Comparison of ENCODE assay signal across 1 cellular context in the genomic region with DNA sequence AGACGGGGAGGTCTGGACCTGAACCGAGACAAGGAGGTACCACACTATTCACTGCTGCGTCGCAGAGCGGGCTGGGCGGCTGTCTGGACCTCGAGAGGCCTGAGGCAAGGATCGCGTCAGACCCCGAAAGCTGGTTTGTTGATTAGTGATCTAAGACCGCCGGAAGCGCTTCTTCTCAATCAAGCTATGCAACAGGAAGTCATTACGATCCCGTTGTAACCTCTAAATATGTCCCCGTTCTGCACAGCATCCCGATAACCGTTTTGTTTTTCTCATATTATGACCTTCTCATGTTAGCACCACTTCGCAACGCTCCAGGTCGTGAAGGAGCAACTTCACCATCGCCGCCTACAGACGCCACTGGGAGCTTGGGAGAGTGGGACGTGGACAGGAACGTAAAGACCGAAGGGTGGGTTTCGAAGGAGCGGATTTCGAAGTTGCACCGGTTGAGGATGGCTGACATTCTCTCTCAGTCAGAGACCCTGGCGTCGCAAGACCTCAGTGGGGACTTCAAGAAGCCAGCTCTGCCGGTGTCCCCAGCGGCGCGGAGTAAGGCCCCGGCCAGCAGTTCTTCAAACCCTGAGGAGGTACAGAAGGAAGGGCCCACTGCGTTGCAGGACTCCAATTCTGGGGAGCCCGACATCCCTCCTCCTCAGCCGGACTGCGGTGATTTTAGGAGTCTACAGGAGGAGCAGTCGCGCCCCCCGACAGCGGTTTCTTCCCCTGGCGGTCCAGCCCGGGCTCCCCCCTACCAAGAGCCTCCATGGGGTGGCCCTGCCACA.
TF ChIP-seq lines count a peak whose summit lies in the region.

A gene with protein sequence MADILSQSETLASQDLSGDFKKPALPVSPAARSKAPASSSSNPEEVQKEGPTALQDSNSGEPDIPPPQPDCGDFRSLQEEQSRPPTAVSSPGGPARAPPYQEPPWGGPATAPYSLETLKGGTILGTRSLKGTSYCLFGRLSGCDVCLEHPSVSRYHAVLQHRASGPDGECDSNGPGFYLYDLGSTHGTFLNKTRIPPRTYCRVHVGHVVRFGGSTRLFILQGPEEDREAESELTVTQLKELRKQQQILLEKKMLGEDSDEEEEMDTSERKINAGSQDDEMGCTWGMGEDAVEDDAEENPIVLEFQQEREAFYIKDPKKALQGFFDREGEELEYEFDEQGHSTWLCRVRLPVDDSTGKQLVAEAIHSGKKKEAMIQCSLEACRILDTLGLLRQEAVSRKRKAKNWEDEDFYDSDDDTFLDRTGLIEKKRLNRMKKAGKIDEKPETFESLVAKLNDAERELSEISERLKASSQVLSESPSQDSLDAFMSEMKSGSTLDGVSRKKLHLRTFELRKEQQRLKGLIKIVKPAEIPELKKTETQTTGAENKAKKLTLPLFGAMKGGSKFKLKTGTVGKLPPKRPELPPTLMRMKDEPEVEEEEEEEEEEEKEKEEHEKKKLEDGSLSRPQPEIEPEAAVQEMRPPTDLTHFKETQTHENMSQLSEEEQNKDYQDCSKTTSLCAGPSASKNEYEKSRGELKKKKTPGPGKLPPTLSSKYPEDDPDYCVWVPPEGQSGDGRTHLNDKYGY (plus strand): TSS at position 427 of the 782 bp plus-strand sequence. CDS start 26 bp downstream, at position 453.
SUPT7L (minus strand) TSS at position 152 of the 782 bp plus-strand sequence. CDS start 1,422 bp downstream, outside the sequence.

TF ChIP-seq in GM23338, 12 proteins besides CTCF, POLR2A, EP300 and RAD21 (continued from another document):
- TF ChIP-seq ZNF462 (CRISPR knock-in tag; IDR thresholded peaks at IDR 0.05): no peak
- TF ChIP-seq POLR2AphosphoS5 (IDR thresholded peaks at IDR 0.05; ENCODE audit: low read depth): peak; percentile 67
- no peak for TF ChIP-seq ZNF331 (CRISPR knock-in tag; IDR thresholded peaks at IDR 0.05; ENCODE audit: low read depth)
- TF ChIP-seq, protein P1, sequence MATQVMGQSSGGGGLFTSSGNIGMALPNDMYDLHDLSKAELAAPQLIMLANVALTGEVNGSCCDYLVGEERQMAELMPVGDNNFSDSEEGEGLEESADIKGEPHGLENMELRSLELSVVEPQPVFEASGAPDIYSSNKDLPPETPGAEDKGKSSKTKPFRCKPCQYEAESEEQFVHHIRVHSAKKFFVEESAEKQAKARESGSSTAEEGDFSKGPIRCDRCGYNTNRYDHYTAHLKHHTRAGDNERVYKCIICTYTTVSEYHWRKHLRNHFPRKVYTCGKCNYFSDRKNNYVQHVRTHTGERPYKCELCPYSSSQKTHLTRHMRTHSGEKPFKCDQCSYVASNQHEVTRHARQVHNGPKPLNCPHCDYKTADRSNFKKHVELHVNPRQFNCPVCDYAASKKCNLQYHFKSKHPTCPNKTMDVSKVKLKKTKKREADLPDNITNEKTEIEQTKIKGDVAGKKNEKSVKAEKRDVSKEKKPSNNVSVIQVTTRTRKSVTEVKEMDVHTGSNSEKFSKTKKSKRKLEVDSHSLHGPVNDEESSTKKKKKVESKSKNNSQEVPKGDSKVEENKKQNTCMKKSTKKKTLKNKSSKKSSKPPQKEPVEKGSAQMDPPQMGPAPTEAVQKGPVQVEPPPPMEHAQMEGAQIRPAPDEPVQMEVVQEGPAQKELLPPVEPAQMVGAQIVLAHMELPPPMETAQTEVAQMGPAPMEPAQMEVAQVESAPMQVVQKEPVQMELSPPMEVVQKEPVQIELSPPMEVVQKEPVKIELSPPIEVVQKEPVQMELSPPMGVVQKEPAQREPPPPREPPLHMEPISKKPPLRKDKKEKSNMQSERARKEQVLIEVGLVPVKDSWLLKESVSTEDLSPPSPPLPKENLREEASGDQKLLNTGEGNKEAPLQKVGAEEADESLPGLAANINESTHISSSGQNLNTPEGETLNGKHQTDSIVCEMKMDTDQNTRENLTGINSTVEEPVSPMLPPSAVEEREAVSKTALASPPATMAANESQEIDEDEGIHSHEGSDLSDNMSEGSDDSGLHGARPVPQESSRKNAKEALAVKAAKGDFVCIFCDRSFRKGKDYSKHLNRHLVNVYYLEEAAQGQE (IDR thresholded peaks at IDR 0.05; ENCODE audit: unreplicated experiment): no peak
- TF ChIP-seq ZNF114 (CRISPR knock-in tag; IDR thresholded peaks at IDR 0.05): peak; percentile 89; the same call in 1 of the 2 replicates
- TF ChIP-seq NANOG (IDR thresholded peaks at IDR 0.05; ENCODE audit: borderline replicate concordance): no peak; the same call in 1 of the 2 replicates
